Comparison of ENCODE assay signal across 2 cellular contexts in genomic region chr4:143742834-143743233, GRCh38.
TF ChIP-seq lines count a peak whose summit lies in the region.

No MANE protein-coding gene starts in this region.

TF ChIP-seq in HepG2, 621 proteins besides CTCF, POLR2A, EP300 and RAD21:
- no peak for TF ChIP-seq ZNF784 (CRISPR knock-in tag; IDR thresholded peaks at IDR 0.05; ENCODE audit: borderline replicate concordance)
- no peak for TF ChIP-seq THAP11 (CRISPR knock-in tag; IDR thresholded peaks at IDR 0.05)
- TF ChIP-seq CREB1 (IDR thresholded peaks at IDR 0.05): peak; percentile 86
- no peak for TF ChIP-seq CREB1 (CRISPR knock-in tag; IDR thresholded peaks at IDR 0.05)
- peak; percentile 98 for TF ChIP-seq ATF7 (IDR thresholded peaks at IDR 0.05)
- TF ChIP-seq ATF7 (CRISPR knock-in tag; IDR thresholded peaks at IDR 0.05): no peak
- no peak for TF ChIP-seq GLI4 (CRISPR knock-in tag; IDR thresholded peaks at IDR 0.05; ENCODE audit: borderline replicate concordance)
- TF ChIP-seq SAP130 (CRISPR knock-in tag; IDR thresholded peaks at IDR 0.05; ENCODE audit: low read depth): no peak
- no peak for TF ChIP-seq AHR (CRISPR knock-in tag; IDR thresholded peaks at IDR 0.05)
- TF ChIP-seq ZNF333 (CRISPR knock-in tag; IDR thresholded peaks at IDR 0.05; ENCODE audit: borderline replicate concordance): no peak
- no peak for TF ChIP-seq CAMTA2 (CRISPR knock-in tag; IDR thresholded peaks at IDR 0.05; ENCODE audit: borderline replicate concordance)
- no peak for TF ChIP-seq ZNF432 (CRISPR knock-in tag; IDR thresholded peaks at IDR 0.05; ENCODE audit: borderline replicate concordance)
- no peak for TF ChIP-seq ZBTB1 (CRISPR knock-in tag; IDR thresholded peaks at IDR 0.05; ENCODE audit: borderline replicate concordance)
- no peak for TF ChIP-seq ZSCAN22 (CRISPR knock-in tag; IDR thresholded peaks at IDR 0.05)
- TF ChIP-seq ZNF703 (CRISPR knock-in tag; IDR thresholded peaks at IDR 0.05; ENCODE audit: borderline replicate concordance): no peak
- no peak for TF ChIP-seq JUN (CRISPR knock-in tag; IDR thresholded peaks at IDR 0.05)
- no peak for TF ChIP-seq ZBTB2 (CRISPR knock-in tag; IDR thresholded peaks at IDR 0.05; ENCODE audit: low read depth)
- TF ChIP-seq ZBTB26 (CRISPR knock-in tag; IDR thresholded peaks at IDR 0.05; ENCODE audit: borderline replicate concordance): no peak
- no peak for TF ChIP-seq FLYWCH1 (CRISPR knock-in tag; IDR thresholded peaks at IDR 0.05)

TF ChIP-seq in K562, 482 proteins besides CTCF, POLR2A, EP300 and RAD21:
- peak; percentile 93 for TF ChIP-seq ATF7 (IDR thresholded peaks at IDR 0.05)
- TF ChIP-seq ARNT (IDR thresholded peaks at IDR 0.05): no peak
- no peak for TF ChIP-seq KLF1 (tag; IDR thresholded peaks at IDR 0.05)
- TF ChIP-seq ETV5 (CRISPR knock-in tag; IDR thresholded peaks at IDR 0.05; ENCODE audit: low read depth): no peak
- no peak for TF ChIP-seq IRF1 (CRISPR knock-in tag; IDR thresholded peaks at IDR 0.05; ENCODE audit: borderline replicate concordance)
- no peak for TF ChIP-seq ZNF551 (CRISPR knock-in tag; IDR thresholded peaks at IDR 0.05)
- TF ChIP-seq ZNF778 (CRISPR knock-in tag; IDR thresholded peaks at IDR 0.05): no peak
- no peak for TF ChIP-seq ARID1B (IDR thresholded peaks at IDR 0.05)
- TF ChIP-seq HNRNPH1 (optimal IDR thresholded peaks at IDR 0.05; ENCODE audit: low read depth, low read length): no peak
- TF ChIP-seq ZNF280B (CRISPR knock-in tag; IDR thresholded peaks at IDR 0.05): no peak
- no peak for TF ChIP-seq NFXL1 (CRISPR knock-in tag; IDR thresholded peaks at IDR 0.05)
- TF ChIP-seq ZFX (CRISPR knock-in tag; IDR thresholded peaks at IDR 0.05): no peak
- no peak for TF ChIP-seq MAX (CRISPR knock-in tag; IDR thresholded peaks at IDR 0.05)
- peak; percentile 62; the same call in 1 of the 2 replicates for TF ChIP-seq JUND (IDR thresholded peaks at IDR 0.05; ENCODE audit: borderline replicate concordance, low read depth, low read length)
- TF ChIP-seq JUND (tag; IDR thresholded peaks at IDR 0.05; ENCODE audit: borderline replicate concordance, low read depth, low read length): peak; percentile 83; the same call in 2 of the 3 replicates
- no peak for TF ChIP-seq TAF15 (IDR thresholded peaks at IDR 0.05; ENCODE audit: low read depth, low read length)
- no peak for TF ChIP-seq GTF2B (IDR thresholded peaks at IDR 0.05; ENCODE audit: extremely low read depth, insufficient read length)
- TF ChIP-seq SMARCB1 (IDR thresholded peaks at IDR 0.05; ENCODE audit: insufficient read length, low read depth): no peak
- no peak for TF ChIP-seq TAF7 (tag; IDR thresholded peaks at IDR 0.05)
- no peak for TF ChIP-seq SMAD1 (IDR thresholded peaks at IDR 0.05; ENCODE audit: low read depth, low read length, partially characterized antibody)
- peak; percentile 82 for TF ChIP-seq ATF3 (IDR thresholded peaks at IDR 0.05)
- no peak for TF ChIP-seq ATF3 (CRISPR knock-in tag; conservative IDR thresholded peaks at IDR 0.05)
